In genomic region chr10:74177140-74177677, GRCh38 we compare ENCODE assay signal across 8 cellular contexts. TPM values are rescaled to one million over a fixed set of nuclear protein-coding genes. Genes with fewer than 3 reads are reported as not detected.
DNase-seq lines count a peak whose midpoint lies in the region; ATAC-seq and TF ChIP-seq lines count a peak whose summit lies in the region.

No MANE protein-coding gene starts in this region.

- H3K36me3 ChIP-seq in WERI-Rb-1: no peaks in the 10 kb centered on the region; the same call in 1 of the 2 replicates

- peak; percentile 6 for ATAC-seq in GM18861 (IDR thresholded peaks at IDR 0.05; ENCODE audit: unreplicated experiment)
- ATAC-seq in HG03571 (IDR thresholded peaks at IDR 0.05; ENCODE audit: unreplicated experiment): peak; percentile 4

- TF ChIP-seq CTCF in WERI-Rb-1 (IDR thresholded peaks at IDR 0.05; ENCODE audit: low read depth, low read length): no peak
- no peak for TF ChIP-seq CTCF in lower leg skin (IDR thresholded peaks at IDR 0.05)

- 5 to 7% methylated on average over 13 of the region's 13 CpGs for WGBS in lower leg skin, 2 donors

- no peak for TF ChIP-seq POLR2A in lower leg skin (IDR thresholded peaks at IDR 0.05)

- DNase-seq in WERI-Rb-1 (peak; percentile 14), lower leg skin (ENCODE audit: low spot score in 2 of 2) (peak; percentile 51 to 91), NCI-H524 (lab: John Stamatoyannopoulos, UW) (no peak), GM19238 (ENCODE audit: insufficient read length, low spot score) (no peak)
- peak; percentile 26 for DNase-seq in stimulated activated CD8-positive, alpha-beta memory T cell treated with anti-CD3 and anti-CD28 coated beads, Interleukin-12 subunit alpha, Interleukin-12 subunit beta, amount 100 ng/mL, for 24 hours (ENCODE audit: extremely low read depth)

- H3K9me3 ChIP-seq in WERI-Rb-1 (ENCODE audit: severe bottlenecking): no peaks in the 10 kb centered on the region

- H3K4me3 ChIP-seq in WERI-Rb-1 (ENCODE audit: low read depth, low read length) (peak overlapping the region; percentile 85), lower leg skin (ENCODE audit: low read depth, poor library complexity, severe bottlenecking) (peak overlapping the region; percentile 72)

- H3K27me3 ChIP-seq in WERI-Rb-1 (ENCODE audit: insufficient read depth, low read depth, severe bottlenecking): no peaks in the 10 kb centered on the region

- intact Hi-C loops in lower leg skin (cut with DNase I; ENCODE audit: low total_unique reads): no loop called here

- H3K27ac ChIP-seq in WERI-Rb-1: peak overlapping the region; percentile 75
- H3K27ac ChIP-seq in cingulate gyrus (ENCODE audit: low read depth, low read length): peak overlapping the region; percentile 83

RNA-seq across cellular contexts. Expression of gene ADK, which starts 26.2 kb away (rescaled TPM):
- total RNA-seq in lower leg skin: 10 to 100 TPM; 42.3 to 46.3 (median 42.9) TPM

RNA-seq across cellular contexts. Expression of gene AP3M1, which starts 26.6 kb away (rescaled TPM):
- total RNA-seq in lower leg skin: 10 to 100 TPM; 13.3 to 24.2 (median 15.5) TPM

Comparison
In these comparisons a context has a peak if more than half of its experiments do, and no peak if none do; other contexts are left out.
1. DNase-seq: peak in WERI-Rb-1 (single experiment), lower leg skin (2 of 2) and stimulated activated CD8-positive, alpha-beta memory T cell treated with anti-CD3 and anti-CD28 coated beads, Interleukin-12 subunit alpha, Interleukin-12 subunit beta, amount 100 ng/mL, for 24 hours (single experiment); none in NCI-H524 (0 of 2) and GM19238 (single experiment).